Comparison of ENCODE assay signal across 8 cellular contexts in genomic region chr18:63422087-63422861, GRCh38. TPM values are rescaled to one million over a fixed set of nuclear protein-coding genes. Genes with fewer than 3 reads are reported as not detected.
DNase-seq lines count a peak whose midpoint lies in the region; ATAC-seq lines count a peak whose summit lies in the region.

Gene VPS4B, minus strand, starts transcription at chr18:63422476. Its CDS starts 217 bp downstream, at chr18:63422259.

- DNase-seq in NCI-H2081 (lab: John Stamatoyannopoulos, UW) (peak; percentile 98 to 99), T1000 (lab: John Stamatoyannopoulos, UW) (peak; percentile 95), astrocyte of the hippocampus (ENCODE audit: low read depth, low spot score) (peak; percentile 100), hepatic stellate cell (ENCODE audit: low spot score) (peak; percentile 93), aorta (peak; percentile 100)

- H3K4me3 ChIP-seq in rectal smooth muscle tissue (ENCODE audit: low read length) (peak within 1 kb of the TSS; percentile 100), aorta (ENCODE audit: low read length in 2 of 2) (peak within 1 kb of the TSS; percentile 68 to 99)

- WGBS in aorta, 2 donors: 0 to 1% methylated on average over 56 to 58 of the region's 58 CpGs

- intact Hi-C loops in aorta (cut with DNase I): loop anchor here (1.0 kb wide), 1 partner anchor 55 kb away; the partner anchor contains the start of gene KDSR (in 2 of the 2)

- H3K9ac ChIP-seq in rectal smooth muscle tissue (ENCODE audit: low read length): peak within 1 kb of the TSS; percentile 99

- H3K27me3 ChIP-seq in rectal smooth muscle tissue (ENCODE audit: control insufficient read depth, insufficient read depth, low read length): no peaks in the 10 kb centered on the region
- no peaks in the 10 kb centered on the region for H3K27me3 ChIP-seq in aorta (ENCODE audit: control insufficient read depth in 1 of 2, insufficient read depth in 2 of 2, low read length in 1 of 2)

- ATAC-seq in GM18508 (IDR thresholded peaks at IDR 0.05; ENCODE audit: insufficient read depth, unreplicated experiment): peak; percentile 96
- ATAC-seq in HG03025 (IDR thresholded peaks at IDR 0.05; ENCODE audit: low FRiP score, unreplicated experiment): peak; percentile 90
- ATAC-seq in aorta (ENCODE audit: low FRiP score): peak; percentile 99

- H3K27ac ChIP-seq in rectal smooth muscle tissue (ENCODE audit: low read depth, low read length) (peak within 1 kb of the TSS; percentile 97), aorta (ENCODE audit: low read depth in 1 of 2, low read length in 2 of 2) (peak within 1 kb of the TSS; percentile 79 to 93)

- H3K36me3 ChIP-seq in rectal smooth muscle tissue (ENCODE audit: control insufficient read depth, insufficient read depth, low read length) (peaks cover 3% of the 10 kb centered on the region), aorta (ENCODE audit: control insufficient read depth in 1 of 2, insufficient read depth in 2 of 2, low read length in 1 of 2) (peaks cover 0 to 2% of the 10 kb centered on the region in 2 donors)

- H3K9me3 ChIP-seq in aorta (ENCODE audit: control insufficient read depth, low read length): no peaks in the 10 kb centered on the region

- H3K4me1 ChIP-seq in rectal smooth muscle tissue (ENCODE audit: control insufficient read depth, insufficient read depth, low read length): peaks cover 6% of the 10 kb centered on the region
- H3K4me1 ChIP-seq in aorta (ENCODE audit: control insufficient read depth in 1 of 2, insufficient read depth in 2 of 2, low read length in 2 of 2): no peaks in the 10 kb centered on the region

RNA-seq across cellular contexts. Expression of gene VPS4B, which starts in this region (rescaled TPM):
- 10 to 100 TPM; 53.5 to 58.3 TPM for total RNA-seq in aorta
- 10 to 100 TPM; 22.3 to 26.2 TPM for polyA plus RNA-seq in aorta

Comparison
In these comparisons a context has a peak if more than half of its experiments do, and no peak if none do; other contexts are left out.
1. Peak in every context shown above with its lines: DNase-seq, ATAC-seq, H3K4me3 ChIP-seq and H3K27ac ChIP-seq.